In genomic region chr15:36282821-36283220, GRCh38 we compare ENCODE assay signal across 35 cellular contexts.
"Had no signal": no experiment of that assay in that cellular context is flagged by ENCODE, and none has a peak within 500 bp of the region (broad histone marks: within the 10 kb centered on the region; RNA-seq: fewer than 3 reads in every experiment).

No MANE protein-coding gene starts in this region.

- DNase-seq: Karpas-422, Kasumi-1, MG63, MM.1S, MV-4-11, NCI-H1048, NCI-H1092, NCI-H1092 treated with DMSO at 0.1 percent for 48 hours, NCI-H1105, NCI-H1105 treated with DMSO at 0.1 percent for 48 hours, NCI-H1417, NCI-H1417 treated with DMSO at 0.1 percent for 48 hours, NCI-H1436, NCI-H1436 treated with DMSO at 0.1 percent for 48 hours, NCI-H146, NCI-H1694, NCI-H1694 treated with DMSO at 0.1 percent for 48 hours, NCI-H187, NCI-H187 treated with DMSO at 0.1 percent for 48 hours, NCI-H1930, NCI-H2029, NCI-H2029 treated with DMSO at 0.1 percent for 48 hours, NCI-H2081, NCI-H2081 treated with DMSO at 0.1 percent for 48 hours, NCI-H2107, NCI-H2171, NCI-H2171 treated with DMSO at 0.1 percent for 48 hours, NCI-H2227 treated with DMSO at 0.1 percent for 48 hours, NCI-H226, NCI-H345, NCI-H446, NCI-H446 treated with DMSO at 0.1 percent for 48 hours, NCI-H510A, NCI-H510A treated with DMSO at 0.1 percent for 48 hours, NCI-H524 had no signal
